ENCODE assay signal across 13 cellular contexts in genomic region chr22:50299724-50300619, GRCh38. TPM values are rescaled to one million over a fixed set of nuclear protein-coding genes. Genes with fewer than 3 reads are reported as not detected.
DNase-seq lines count a peak whose midpoint lies in the region; ATAC-seq, FAIRE-seq and TF ChIP-seq lines count a peak whose summit lies in the region.
"Had no signal": no experiment of that assay in that cellular context is flagged by ENCODE, and none has a peak within 500 bp of the region (broad histone marks: within the 10 kb centered on the region; RNA-seq: fewer than 3 reads in every experiment).

No MANE protein-coding gene starts in this region.

- BruUV-seq in GM12878 (replicated peaks; lab: Mats Ljungman, UMichigan), result no TSS peak

- intact Hi-C loops in GM12878 (cut with micrococcal nuclease; ENCODE audit: unreplicated experiment), result no loop called here

- TF ChIP-seq CTCF in GM12878 (IDR thresholded peaks at IDR 0.05 in 2 of 3, conservative IDR thresholded peaks at IDR 0.05 in 1 of 3; ENCODE audit: control insufficient read depth in 2 of 3, extremely low read depth in 1 of 3, insufficient read depth in 1 of 3, low read depth in 3 of 3, low read length in 3 of 3) (no peak), osteocyte (IDR thresholded peaks at IDR 0.05) (no peak)

- SMC1A ChIA-PET in GM12878 (lab: Charles Lee; ENCODE audit: uncharacterized antibody, unreplicated experiment), result no interaction called here

- TF ChIP-seq EP300 in GM12878 (IDR thresholded peaks at IDR 0.05; ENCODE audit: borderline replicate concordance in 1 of 2, control insufficient read depth in 1 of 2, low read depth in 2 of 2, low read length in 2 of 2), result no peak

- H4K20me1 ChIP-seq in GM23248 (ENCODE audit: insufficient read depth), result no peaks in the 10 kb centered on the region; the same call in 1 of the 2 replicates
- peaks cover 4% of the 10 kb centered on the region for H4K20me1 ChIP-seq in GM12878 (ENCODE audit: control insufficient read depth, insufficient read depth)

- POLR2A ChIA-PET in GM12878 (lab: Charles Lee) (interaction anchor here (1.6 kb wide), 1 partner anchor 23 kb away, joined by 3 read pairs; no protein-coding TSS in a partner anchor), HEK293T (lab: Yijun Ruan, JAX) (no interaction called here)

- H3K27me3 ChIP-seq in GM23248 (replicated peaks; ENCODE audit: insufficient read depth), result no peaks in the 10 kb centered on the region
- no peaks in the 10 kb centered on the region for H3K27me3 ChIP-seq in GM12878 (replicated peaks in 1 of 2; ENCODE audit: control insufficient read depth in 2 of 2, insufficient read depth in 2 of 2, low read length in 1 of 2)
- H3K27me3 ChIP-seq in skeletal muscle satellite cell (ENCODE audit: control insufficient read depth, insufficient read depth, low read length), result no peaks in the 10 kb centered on the region

- no peak overlapping the region for H3K4me3 Mint-ChIP-seq in osteocyte (ENCODE audit: unreplicated experiment)
- H3K4me3 Mint-ChIP-seq: activated naive CD8-positive, alpha-beta T cell had no signal

- CTCF ChIA-PET in GM12878 (lab: Yijun Ruan, JAX), result interaction anchor here (1.1 to 1.2 kb wide), 2 partner anchors 24 to 35 kb away, joined by 3 read pairs; no protein-coding TSS in a partner anchor
- CTCF ChIA-PET in HEK293T (lab: Yijun Ruan, JAX), result interaction anchor here (0.6 kb wide), 1 partner anchor 66 kb away, joined by 4 read pairs; no protein-coding TSS in a partner anchor

- FAIRE-seq in GM12878 (lab: Jason Lieb, UNC), result no peak

- H3K4me3 ChIP-seq in GM23248, result peak overlapping the region; percentile 60
- H3K4me3 ChIP-seq in GM12878, result peak overlapping the region; percentile 47; the same call in 1 of the 2 replicates
- no peak overlapping the region for H3K4me3 ChIP-seq in skeletal muscle satellite cell (ENCODE audit: low read length)

- H3K36me3 ChIP-seq in GM23248 (ENCODE audit: low read depth), result no peaks in the 10 kb centered on the region
- peaks cover 2 to 3% of the 10 kb centered on the region in 2 experiments; a peak in 2 of 4 replicates for H3K36me3 ChIP-seq in GM12878 (ENCODE audit: control insufficient read depth in 2 of 2, insufficient read depth in 2 of 2, low read length in 1 of 2)
- peaks cover 19% of the 10 kb centered on the region for H3K36me3 ChIP-seq in skeletal muscle satellite cell (ENCODE audit: insufficient read depth, low read length)

- H3K27ac ChIP-seq in GM23248, result peak overlapping the region; percentile 33
- H3K27ac ChIP-seq in GM12878 (ENCODE audit: control insufficient read depth, insufficient read depth), result no peak overlapping the region

- no peaks in the 10 kb centered on the region for H3K9me3 Mint-ChIP-seq in osteocyte (ENCODE audit: unreplicated experiment)

- no peak overlapping the region for H2AFZ ChIP-seq in GM23248
- no peak overlapping the region for H2AFZ ChIP-seq in GM12878 (ENCODE audit: control insufficient read depth, low read depth, low read length)

- no peaks in the 10 kb centered on the region for H3K27me3 Mint-ChIP-seq in osteocyte (ENCODE audit: unreplicated experiment)
- H3K27me3 Mint-ChIP-seq: activated naive CD8-positive, alpha-beta T cell had no signal

- H3K9me3 ChIP-seq in GM23248 (ENCODE audit: low read depth) (no peaks in the 10 kb centered on the region), GM12878 (replicated peaks; ENCODE audit: control insufficient read depth, insufficient read depth, low read length) (no peaks in the 10 kb centered on the region), skeletal muscle satellite cell (replicated peaks; ENCODE audit: low read length) (no peaks in the 10 kb centered on the region)

- RAD21 ChIA-PET in GM12878 (lab: Charles Lee; ENCODE audit: unreplicated experiment), result no interaction called here

- H3K9me2 ChIP-seq in GM23248 (ENCODE audit: insufficient read depth), result no peaks in the 10 kb centered on the region

- H3K4me1 ChIP-seq in GM23248 (ENCODE audit: insufficient read depth) (peaks cover 36% of the 10 kb centered on the region), GM12878 (ENCODE audit: control insufficient read depth, insufficient read depth, low read length) (peaks cover 41% of the 10 kb centered on the region), skeletal muscle satellite cell (ENCODE audit: control insufficient read depth, insufficient read depth, low read length) (peaks cover 73% of the 10 kb centered on the region)

- peak; percentile 3; the same call in 1 of the 3 replicates for ATAC-seq in GM12878

- no peak overlapping the region for H3K27ac Mint-ChIP-seq in osteocyte (ENCODE audit: unreplicated experiment)
- H3K27ac Mint-ChIP-seq: activated naive CD8-positive, alpha-beta T cell had no signal

- peaks cover 78% of the 10 kb centered on the region for H3K4me1 Mint-ChIP-seq in osteocyte (ENCODE audit: unreplicated experiment)

- DNase-seq in GM23248, result peak; percentile 43
- DNase-seq in GM12878 (ENCODE audit: low read depth, low spot score), result no peak
- peak; percentile 87 for DNase-seq in iPS-NIHi7 (ENCODE audit: extremely low spot score)
- no peak for DNase-seq in ureter (ENCODE audit: low spot score)
- no peak for DNase-seq in osteocyte (ENCODE audit: extremely low spot score, unreplicated experiment)
- no peak for DNase-seq in HEK293T (ENCODE audit: extremely low spot score)
- no peak for DNase-seq in activated CD4-positive, alpha-beta T cell treated with anti-CD3 and anti-CD28 coated beads for 4 hours
- DNase-seq: EL; NCI-H2171 treated with DMSO at 0.1 percent for 48 hours; stimulated activated CD4-positive, alpha-beta T cell treated with anti-CD3 and anti-CD28 coated beads, Interleukin-1b, Interleukin-23, amount 100 ng/mL, for 48 hours; T1000 had no signal

- WGBS in GM23248 (ENCODE audit: low coverage in 1 of 2, low lambda C conversion rate in 2 of 2, missing lambda C conversion rate in 2 of 2), 2 experiments, result 4 to 9% methylated on average over 25 to 50 of the region's 99 CpGs
- WGBS in GM12878 (ENCODE audit: insufficient coverage, insufficient replicate concordance, low lambda C conversion rate, missing lambda C conversion rate), result 76% methylated on average over 44 of the region's 99 CpGs

- peak overlapping the region; percentile 51 for H3K4me2 ChIP-seq in GM23248 (ENCODE audit: unreplicated experiment)
- H3K4me2 ChIP-seq in GM12878 (ENCODE audit: control insufficient read depth, insufficient read depth), result peak overlapping the region; percentile 55
- H3K4me2 ChIP-seq in skeletal muscle satellite cell (ENCODE audit: low read length), result peak overlapping the region; percentile 97

- no peak for TF ChIP-seq RAD21 in GM12878 (IDR thresholded peaks at IDR 0.05; ENCODE audit: insufficient read depth, low read depth, low read length)

- TF ChIP-seq POLR2A in GM12878 (IDR thresholded peaks at IDR 0.05; ENCODE audit: low read depth, low read length), result no peak

- peaks cover 4% of the 10 kb centered on the region for H3K36me3 Mint-ChIP-seq in osteocyte (ENCODE audit: unreplicated experiment)
- H3K36me3 Mint-ChIP-seq: activated naive CD8-positive, alpha-beta T cell had no signal

- H3K79me2 ChIP-seq in GM23248 (ENCODE audit: insufficient read depth) (peaks cover 99% of the 10 kb centered on the region), GM12878 (ENCODE audit: control insufficient read depth, insufficient read depth, low read length) (peaks cover 77% of the 10 kb centered on the region)

- in situ Hi-C loops in GM23248 (cut with MboI) (no loop called here), GM12878 (cut with MboI) (no loop called here)

- peaks cover 9% of the 10 kb centered on the region for H3F3A ChIP-seq in GM23248 (ENCODE audit: insufficient read depth)

- H3K9ac ChIP-seq in GM23248 (peak overlapping the region; percentile 62), GM12878 (ENCODE audit: control insufficient read depth, insufficient read depth, low read length) (no peak overlapping the region), skeletal muscle satellite cell (ENCODE audit: low read depth, low read length) (no peak overlapping the region)

RNA-seq across cellular contexts. Expression of gene PLXNB2, which starts 7.5 kb away (rescaled TPM):
- total RNA-seq in GM23248 (2014; rRNA removed; shearing (Covaris generic)), result 136 and 147 TPM in 2 replicates
- polyA plus RNA-seq in GM23248 (2016; fragmentation: Nextera tagmentation; extraction: Ambion mirVana) (123 and 136 TPM in 2 replicates), GM12878 (2011; rRNA removed) (19.9 and 41.8 TPM in 2 replicates), GM12878 (2014; fragmentation: Illumina TruSeq; extraction: Trizol) (6.3 and 23.5 TPM in 2 replicates), GM12878 (2014; fragmentation: Nextera tagmentation; extraction: Ambion mirVana) (1 to 10 TPM in 1 of 2 experiments, under 1 TPM in 1; 0.68 to 4.5 TPM), GM12878 (2014; rRNA removed) (65.4 and 84.9 TPM in 2 replicates), GM12878 (2016; fragmentation: Nextera tagmentation; extraction: Ambion mirVana) (10 to 100 TPM; 69.3 to 80.0 TPM)
- total RNA-seq in GM12878 (2013; cell fraction: nucleolus; rRNA removed), result 180 and 204 TPM in 2 replicates
- total RNA-seq in GM12878 (2014; rRNA removed) (32.6 and 42.0 TPM in 2 replicates), GM12878 (2014; rRNA removed; fragmentation: Illumina TruSeq; extraction: Trizol) (19.8 and 21.8 TPM in 2 replicates), GM12878 (2021) (133 and 134 TPM in 2 replicates), ureter (443 TPM), osteocyte (347 and 362 TPM in 2 replicates)
- polyA plus RNA-seq in GM12878 (2011; ENCODE audit: low read depth), result 25.4 TPM
- polyA plus RNA-seq in GM12878 (2011; cell fraction: cytosol; rRNA removed), result 57.3 and 73.0 TPM in 2 replicates
- polyA plus RNA-seq in GM12878 (2011; cell fraction: nucleus; rRNA removed), result 319 and 335 TPM in 2 replicates
- 53.9 and 72.5 TPM in 2 replicates for polyA plus RNA-seq in GM12878 (2012)
- 52.2 and 84.0 TPM in 2 replicates for polyA minus RNA-seq in GM12878 (2011; rRNA and poly(A)+ RNA removed)
- 54.8 and 57.2 TPM in 2 replicates for polyA minus RNA-seq in GM12878 (2011; cell fraction: cytosol; rRNA and poly(A)+ RNA removed)
- polyA minus RNA-seq in GM12878 (2011; cell fraction: nucleus; rRNA and poly(A)+ RNA removed), result 57.8 and 74.9 TPM in 2 replicates
- total RNA-seq in skeletal muscle satellite cell (2012; rRNA removed), result 70.6 and 76.0 TPM in 2 replicates

RNA-seq across cellular contexts. Expression of gene DENND6B, which starts 26.8 kb away (rescaled TPM):
- total RNA-seq in GM23248 (2014; rRNA removed; shearing (Covaris generic)), result 3.3 and 5.7 TPM in 2 replicates
- 6.1 and 6.6 TPM in 2 replicates for polyA plus RNA-seq in GM23248 (2016; fragmentation: Nextera tagmentation; extraction: Ambion mirVana)
- 8.0 and 8.7 TPM in 2 replicates for total RNA-seq in GM12878 (2013; cell fraction: nucleolus; rRNA removed)
- total RNA-seq in GM12878 (2014; rRNA removed), result 8.3 and 9.1 TPM in 2 replicates
- 3.2 and 3.6 TPM in 2 replicates for total RNA-seq in GM12878 (2014; rRNA removed; fragmentation: Illumina TruSeq; extraction: Trizol)
- 11.2 TPM in 2 replicates for total RNA-seq in GM12878 (2021)
- polyA plus RNA-seq in GM12878 (2011; ENCODE audit: low read depth), result 4.0 TPM
- polyA plus RNA-seq in GM12878 (2011; rRNA removed), result 1.6 and 2.9 TPM in 2 replicates
- 5.7 and 6.5 TPM in 2 replicates for polyA plus RNA-seq in GM12878 (2011; cell fraction: cytosol; rRNA removed)
- polyA plus RNA-seq in GM12878 (2011; cell fraction: nucleus; rRNA removed), result 19.6 and 20.1 TPM in 2 replicates
- polyA plus RNA-seq in GM12878 (2012), result 15.7 and 17.4 TPM in 2 replicates
- polyA plus RNA-seq in GM12878 (2014; fragmentation: Illumina TruSeq; extraction: Trizol), result 0.73 and 3.1 TPM in 2 replicates
- 1 to 10 TPM in 1 of 2 experiments, under 1 TPM in 1; 0.72 to 2.3 TPM for polyA plus RNA-seq in GM12878 (2014; fragmentation: Nextera tagmentation; extraction: Ambion mirVana)
- 11.3 and 13.0 TPM in 2 replicates for polyA plus RNA-seq in GM12878 (2014; rRNA removed)
- polyA plus RNA-seq in GM12878 (2016; fragmentation: Nextera tagmentation; extraction: Ambion mirVana), result 10 to 100 TPM in 1 of 2 experiments, 1 to 10 TPM in 1; 8.9 to 10.3 TPM
- 1.8 and 5.0 TPM in 2 replicates for polyA minus RNA-seq in GM12878 (2011; rRNA and poly(A)+ RNA removed)
- 2.1 TPM in 2 replicates for polyA minus RNA-seq in GM12878 (2011; cell fraction: cytosol; rRNA and poly(A)+ RNA removed)
- 4.0 and 5.3 TPM in 2 replicates for polyA minus RNA-seq in GM12878 (2011; cell fraction: nucleus; rRNA and poly(A)+ RNA removed)
- total RNA-seq in skeletal muscle satellite cell (2012; rRNA removed), result 0.44 and 1.0 TPM in 2 replicates
- total RNA-seq in ureter, result 21.4 TPM
- total RNA-seq in osteocyte, result 10.4 and 10.8 TPM in 2 replicates

RNA-seq across cellular contexts. Expression of gene MAPK11, which starts 29.8 kb away (rescaled TPM):
- 9.8 and 12.3 TPM in 2 replicates for total RNA-seq in GM23248 (2014; rRNA removed; shearing (Covaris generic))
- 1.0 and 1.2 TPM in 2 replicates for polyA plus RNA-seq in GM23248 (2016; fragmentation: Nextera tagmentation; extraction: Ambion mirVana)
- 5.1 and 5.8 TPM in 2 replicates for total RNA-seq in GM12878 (2013; cell fraction: nucleolus; rRNA removed)
- 9.4 and 10.0 TPM in 2 replicates for total RNA-seq in GM12878 (2014; rRNA removed)
- total RNA-seq in GM12878 (2014; rRNA removed; fragmentation: Illumina TruSeq; extraction: Trizol), result 3.8 and 4.0 TPM in 2 replicates
- 10.8 and 12.8 TPM in 2 replicates for total RNA-seq in GM12878 (2021)
- 2.6 TPM for polyA plus RNA-seq in GM12878 (2011; ENCODE audit: low read depth)
- polyA plus RNA-seq in GM12878 (2011; rRNA removed), result 2.5 and 6.2 TPM in 2 replicates
- polyA plus RNA-seq in GM12878 (2011; cell fraction: cytosol; rRNA removed), result 5.7 and 9.1 TPM in 2 replicates
- 33.9 and 40.9 TPM in 2 replicates for polyA plus RNA-seq in GM12878 (2011; cell fraction: nucleus; rRNA removed)
- 6.6 and 7.4 TPM in 2 replicates for polyA plus RNA-seq in GM12878 (2012)
- polyA plus RNA-seq in GM12878 (2014; fragmentation: Illumina TruSeq; extraction: Trizol), result 1.4 and 3.7 TPM in 2 replicates
- polyA plus RNA-seq in GM12878 (2014; fragmentation: Nextera tagmentation; extraction: Ambion mirVana), result under 1 TPM; 0.05 to 0.16 TPM
- 11.6 and 14.0 TPM in 2 replicates for polyA plus RNA-seq in GM12878 (2014; rRNA removed)
- polyA plus RNA-seq in GM12878 (2016; fragmentation: Nextera tagmentation; extraction: Ambion mirVana), result under 1 TPM; 0.44 to 0.58 TPM
- 3.4 and 6.0 TPM in 2 replicates for polyA minus RNA-seq in GM12878 (2011; rRNA and poly(A)+ RNA removed)
- polyA minus RNA-seq in GM12878 (2011; cell fraction: cytosol; rRNA and poly(A)+ RNA removed), result 2.1 and 3.0 TPM in 2 replicates
- polyA minus RNA-seq in GM12878 (2011; cell fraction: nucleus; rRNA and poly(A)+ RNA removed), result 2.9 and 3.2 TPM in 2 replicates
- total RNA-seq in skeletal muscle satellite cell (2012; rRNA removed), result 3.1 and 3.8 TPM in 2 replicates
- total RNA-seq in ureter, result 15.4 TPM
- 6.4 and 6.9 TPM in 2 replicates for total RNA-seq in osteocyte

RNA-seq across cellular contexts. Expression of gene MAPK12, which starts 38.5 kb away (rescaled TPM):
- 22.8 and 28.7 TPM in 2 replicates for total RNA-seq in GM23248 (2014; rRNA removed; shearing (Covaris generic))
- polyA plus RNA-seq in GM23248 (2016; fragmentation: Nextera tagmentation; extraction: Ambion mirVana), result 20.7 and 23.2 TPM in 2 replicates
- 54.9 and 65.7 TPM in 2 replicates for total RNA-seq in GM12878 (2013; cell fraction: nucleolus; rRNA removed)
- 22.8 and 23.0 TPM in 2 replicates for total RNA-seq in GM12878 (2014; rRNA removed)
- 14.5 and 16.5 TPM in 2 replicates for total RNA-seq in GM12878 (2014; rRNA removed; fragmentation: Illumina TruSeq; extraction: Trizol)
- total RNA-seq in GM12878 (2021), result 34.0 and 38.9 TPM in 2 replicates
- polyA plus RNA-seq in GM12878 (2011; ENCODE audit: low read depth), result 6.8 TPM
- 7.5 and 16.1 TPM in 2 replicates for polyA plus RNA-seq in GM12878 (2011; rRNA removed)
- 22.6 and 27.5 TPM in 2 replicates for polyA plus RNA-seq in GM12878 (2011; cell fraction: cytosol; rRNA removed)
- 130 and 145 TPM in 2 replicates for polyA plus RNA-seq in GM12878 (2011; cell fraction: nucleus; rRNA removed)
- 15.0 and 21.3 TPM in 2 replicates for polyA plus RNA-seq in GM12878 (2012)
- polyA plus RNA-seq in GM12878 (2014; fragmentation: Illumina TruSeq; extraction: Trizol), result 3.6 and 16.1 TPM in 2 replicates
- 1 to 10 TPM; 1.1 to 3.8 TPM for polyA plus RNA-seq in GM12878 (2014; fragmentation: Nextera tagmentation; extraction: Ambion mirVana)
- 32.0 and 33.2 TPM in 2 replicates for polyA plus RNA-seq in GM12878 (2014; rRNA removed)
- 10 to 100 TPM in 1 of 2 experiments, 1 to 10 TPM in 1; 9.5 to 17.1 TPM for polyA plus RNA-seq in GM12878 (2016; fragmentation: Nextera tagmentation; extraction: Ambion mirVana)
- polyA minus RNA-seq in GM12878 (2011; rRNA and poly(A)+ RNA removed), result 12.6 and 18.3 TPM in 2 replicates
- polyA minus RNA-seq in GM12878 (2011; cell fraction: cytosol; rRNA and poly(A)+ RNA removed), result 7.8 and 10.4 TPM in 2 replicates
- 25.1 and 35.3 TPM in 2 replicates for polyA minus RNA-seq in GM12878 (2011; cell fraction: nucleus; rRNA and poly(A)+ RNA removed)
- total RNA-seq in skeletal muscle satellite cell (2012; rRNA removed), result 36.5 and 52.4 TPM in 2 replicates
- total RNA-seq in ureter, result 14.1 TPM
- 24.8 and 27.3 TPM in 2 replicates for total RNA-seq in osteocyte

RNA-seq across cellular contexts. Expression of gene PPP6R2, which starts 43.2 kb away (rescaled TPM):
- total RNA-seq in GM23248 (2014; rRNA removed; shearing (Covaris generic)), result 50.0 and 58.4 TPM in 2 replicates
- polyA plus RNA-seq in GM23248 (2016; fragmentation: Nextera tagmentation; extraction: Ambion mirVana), result 22.2 and 22.3 TPM in 2 replicates
- 44.6 and 52.6 TPM in 2 replicates for total RNA-seq in GM12878 (2013; cell fraction: nucleolus; rRNA removed)
- 47.0 and 52.6 TPM in 2 replicates for total RNA-seq in GM12878 (2014; rRNA removed)
- 22.0 and 24.2 TPM in 2 replicates for total RNA-seq in GM12878 (2014; rRNA removed; fragmentation: Illumina TruSeq; extraction: Trizol)
- 49.4 and 49.7 TPM in 2 replicates for total RNA-seq in GM12878 (2021)
- 11.0 TPM for polyA plus RNA-seq in GM12878 (2011; ENCODE audit: low read depth)
- 13.4 and 22.9 TPM in 2 replicates for polyA plus RNA-seq in GM12878 (2011; rRNA removed)
- 23.8 and 35.3 TPM in 2 replicates for polyA plus RNA-seq in GM12878 (2011; cell fraction: cytosol; rRNA removed)
- 130 and 174 TPM in 2 replicates for polyA plus RNA-seq in GM12878 (2011; cell fraction: nucleus; rRNA removed)
- 23.1 and 25.0 TPM in 2 replicates for polyA plus RNA-seq in GM12878 (2012)
- 5.1 and 17.6 TPM in 2 replicates for polyA plus RNA-seq in GM12878 (2014; fragmentation: Illumina TruSeq; extraction: Trizol)
- 1 to 10 TPM in 1 of 2 experiments, under 1 TPM in 1; 0.29 to 1.6 TPM for polyA plus RNA-seq in GM12878 (2014; fragmentation: Nextera tagmentation; extraction: Ambion mirVana)
- 47.8 and 55.8 TPM in 2 replicates for polyA plus RNA-seq in GM12878 (2014; rRNA removed)
- polyA plus RNA-seq in GM12878 (2016; fragmentation: Nextera tagmentation; extraction: Ambion mirVana), result 10 to 100 TPM; 26.5 to 26.8 TPM
- 22.2 and 35.9 TPM in 2 replicates for polyA minus RNA-seq in GM12878 (2011; rRNA and poly(A)+ RNA removed)
- polyA minus RNA-seq in GM12878 (2011; cell fraction: cytosol; rRNA and poly(A)+ RNA removed), result 10.4 and 12.7 TPM in 2 replicates
- polyA minus RNA-seq in GM12878 (2011; cell fraction: nucleus; rRNA and poly(A)+ RNA removed), result 21.9 and 35.7 TPM in 2 replicates
- 48.1 and 50.7 TPM in 2 replicates for total RNA-seq in skeletal muscle satellite cell (2012; rRNA removed)
- 63.5 TPM for total RNA-seq in ureter
- total RNA-seq in osteocyte, result 62.4 and 62.6 TPM in 2 replicates

Comparison
In these comparisons a context has a peak if more than half of its experiments do, and no peak if none do; other contexts are left out.
1. DNase-seq: peak in GM23248 (single experiment) and iPS-NIHi7 (single experiment); none in GM12878 (single experiment), ureter (single experiment), osteocyte (single experiment), HEK293T (single experiment) and activated CD4-positive, alpha-beta T cell treated with anti-CD3 and anti-CD28 coated beads for 4 hours (0 of 2).
2. Peak in every context shown above with its lines, with median percentiles within 50 percentile points of each other: H3K4me2 ChIP-seq.